10 cellular contexts compared by ENCODE assay signal in genomic region chr17:41464682-41465081, GRCh38. TPM values are rescaled to one million over a fixed set of nuclear protein-coding genes. Genes with fewer than 3 reads are reported as not detected.
A peak's percentile ranks its signal among the peaks of the same experiment; 100 is the strongest.
DNase-seq lines count a peak whose midpoint lies in the region; ATAC-seq, FAIRE-seq and TF ChIP-seq lines count a peak whose summit lies in the region.
"Had no signal": no experiment of that assay in that cellular context is flagged by ENCODE, and none has a peak within 500 bp of the region (broad histone marks: within the 10 kb centered on the region; RNA-seq: fewer than 3 reads in every experiment).

No MANE protein-coding gene starts in this region.

- in situ Hi-C loops in ACHN (cut with HindIII; ENCODE audit: low pct_ligation_motif_present, low pct_unique_long_range_greater_than_20kb, low sequenced_read_pairs) (no loop called here), GM13977 (cut with MboI; ENCODE audit: low pct_unique_long_range_greater_than_20kb, low sequenced_read_pairs, unreplicated experiment) (no loop called here)

- no peak overlapping the region for H3K9ac ChIP-seq in Karpas-422 (ENCODE audit: low read length)

- H3K36me3 ChIP-seq in bronchial epithelial cell (ENCODE audit: control insufficient read depth, insufficient read depth, low read length) (no peaks in the 10 kb centered on the region), lung (ENCODE audit: control insufficient read depth in 2 of 2, insufficient read depth in 2 of 2, low read length in 2 of 2) (no peaks in the 10 kb centered on the region), Karpas-422 (ENCODE audit: insufficient read depth, low read length) (no peaks in the 10 kb centered on the region)

- peak; percentile 91 for FAIRE-seq in bronchial epithelial cell (lab: Jason Lieb, UNC)

- H3K27ac ChIP-seq in lung (ENCODE audit: low read depth in 1 of 2, low read length in 1 of 2) (no peak overlapping the region), Karpas-422 (ENCODE audit: low read length) (no peak overlapping the region)

- DNase-seq in ACHN, result peak; percentile 91
- DNase-seq in LoVo (ENCODE audit: low spot score), result peak; percentile 71
- peak; percentile 99 for DNase-seq in bronchial epithelial cell (ENCODE audit: low read depth)
- peak; percentile 88 for DNase-seq in lung (ENCODE audit: low spot score)
- DNase-seq in GM13977 (ENCODE audit: low spot score), result no peak
- DNase-seq in epidermal melanocyte (ENCODE audit: insufficient read length, low spot score), result no peak
- DNase-seq in Karpas-422, result no peak
- no peak for DNase-seq in NCI-H82 treated with DMSO at 0.1 percent for 48 hours (lab: John Stamatoyannopoulos, UW; ENCODE audit: unreplicated experiment)
- DNase-seq: CD8-positive, alpha-beta T cell; SHP77 had no signal

- H3K27me3 ChIP-seq in bronchial epithelial cell (ENCODE audit: control insufficient read depth, insufficient read depth, low read length) (no peaks in the 10 kb centered on the region), lung (ENCODE audit: control insufficient read depth, insufficient read depth) (no peaks in the 10 kb centered on the region), Karpas-422 (ENCODE audit: low read length) (no peaks in the 10 kb centered on the region)

- no peak overlapping the region for H3K4me2 ChIP-seq in Karpas-422 (ENCODE audit: low read depth, low read length, poor library complexity, severe bottlenecking)

- no peak for TF ChIP-seq CTCF in bronchial epithelial cell (IDR thresholded peaks at IDR 0.05; ENCODE audit: insufficient read depth, low read length, severe bottlenecking)
- no peak for TF ChIP-seq CTCF in lung (IDR thresholded peaks at IDR 0.05; ENCODE audit: control extremely low read depth, extremely low read depth)
- TF ChIP-seq CTCF in GM13977 (IDR thresholded peaks at IDR 0.05; ENCODE audit: extremely low read depth, insufficient read depth, missing control alignments), result no peak

- H3K9me3 ChIP-seq in lung (ENCODE audit: control insufficient read depth in 2 of 2, insufficient read depth in 1 of 2, low read length in 1 of 2) (peaks cover 0 to 5% of the 10 kb centered on the region in 2 donors), Karpas-422 (ENCODE audit: low read length) (no peaks in the 10 kb centered on the region)

- H3K4me3 ChIP-seq in bronchial epithelial cell (ENCODE audit: low read depth, low read length), result no peak overlapping the region
- H3K4me3 ChIP-seq in lung, result no peak overlapping the region
- H3K4me3 ChIP-seq in Karpas-422 (ENCODE audit: low read length), result no peak overlapping the region

- no peaks in the 10 kb centered on the region for H4K20me1 ChIP-seq in Karpas-422 (ENCODE audit: insufficient read depth, low read depth, low read length)

- no peak overlapping the region for H2AFZ ChIP-seq in Karpas-422 (ENCODE audit: low read length)

- H3K9me2 ChIP-seq in Karpas-422 (replicated peaks; ENCODE audit: insufficient read depth, low read length), result no peaks in the 10 kb centered on the region

- H3K79me2 ChIP-seq in Karpas-422 (ENCODE audit: low read length), result no peaks in the 10 kb centered on the region

- 43 to 75% methylated on average over 6 of the region's 6 CpGs for WGBS in lung, 2 donors

- peak; percentile 67 for ATAC-seq in lung (ENCODE audit: insufficient read depth, low FRiP score)
- ATAC-seq: CD8-positive, alpha-beta T cell had no signal

- peaks cover 0 to 4% of the 10 kb centered on the region in 2 donors for H3K4me1 ChIP-seq in lung (ENCODE audit: control insufficient read depth in 2 of 2, insufficient read depth in 2 of 2, low read length in 2 of 2)
- no peaks in the 10 kb centered on the region for H3K4me1 ChIP-seq in Karpas-422 (ENCODE audit: low read length)

RNA-seq across cellular contexts. Expression of gene KRT32, which starts 2.5 kb away (rescaled TPM):
- total RNA-seq in bronchial epithelial cell, result 0.13 TPM in 1 of 2 replicates, not detected in the other
- not detected for total RNA-seq in lung
- polyA plus RNA-seq in lung, result not detected
- total RNA-seq in Karpas-422 (2014; rRNA removed; shearing (Covaris generic); ENCODE audit: low replicate concordance), result not detected in 2 replicates
- total RNA-seq: CD8-positive, alpha-beta T cell had no signal

RNA-seq across cellular contexts. Expression of gene KRT35, which starts 16.3 kb away (rescaled TPM):
- total RNA-seq in bronchial epithelial cell (not detected in 2 replicates), lung (not detected)
- not detected for polyA plus RNA-seq in lung
- total RNA-seq in Karpas-422 (2014; rRNA removed; shearing (Covaris generic); ENCODE audit: low replicate concordance), result not detected in 2 replicates
- total RNA-seq: CD8-positive, alpha-beta T cell had no signal

RNA-seq across cellular contexts. Expression of gene KRT38, which starts 23.9 kb away (rescaled TPM):
- not detected in 2 replicates for total RNA-seq in bronchial epithelial cell
- not detected for total RNA-seq in lung
- polyA plus RNA-seq in lung, result not detected
- not detected in 2 replicates for total RNA-seq in Karpas-422 (2014; rRNA removed; shearing (Covaris generic); ENCODE audit: low replicate concordance)
- total RNA-seq: CD8-positive, alpha-beta T cell had no signal

RNA-seq across cellular contexts. Expression of gene KRT36, which starts 25.0 kb away (rescaled TPM):
- under 0.01 TPM in 1 of 2 replicates, not detected in the other for total RNA-seq in bronchial epithelial cell
- total RNA-seq in lung, result not detected
- under 1 TPM in 1 of 2 donors, not detected in 1; 0.02 TPM for polyA plus RNA-seq in lung
- total RNA-seq in Karpas-422 (2014; rRNA removed; shearing (Covaris generic); ENCODE audit: low replicate concordance), result not detected in 2 replicates
- total RNA-seq: CD8-positive, alpha-beta T cell had no signal

RNA-seq across cellular contexts. Expression of gene KRT37, which starts 40.3 kb away (rescaled TPM):
- total RNA-seq in bronchial epithelial cell (not detected in 2 replicates), lung (not detected)
- not detected for polyA plus RNA-seq in lung
- total RNA-seq in Karpas-422 (2014; rRNA removed; shearing (Covaris generic); ENCODE audit: low replicate concordance), result not detected in 2 replicates
- total RNA-seq: CD8-positive, alpha-beta T cell had no signal

Comparison
In these comparisons a context has a peak if more than half of its experiments do, and no peak if none do; other contexts are left out.
1. DNase-seq: peak in ACHN (single experiment), LoVo (single experiment), bronchial epithelial cell (single experiment) and lung (single experiment); none in GM13977 (single experiment), epidermal melanocyte (single experiment), Karpas-422 (single experiment) and NCI-H82 treated with DMSO at 0.1 percent for 48 hours (single experiment).